In the genomic region with DNA sequence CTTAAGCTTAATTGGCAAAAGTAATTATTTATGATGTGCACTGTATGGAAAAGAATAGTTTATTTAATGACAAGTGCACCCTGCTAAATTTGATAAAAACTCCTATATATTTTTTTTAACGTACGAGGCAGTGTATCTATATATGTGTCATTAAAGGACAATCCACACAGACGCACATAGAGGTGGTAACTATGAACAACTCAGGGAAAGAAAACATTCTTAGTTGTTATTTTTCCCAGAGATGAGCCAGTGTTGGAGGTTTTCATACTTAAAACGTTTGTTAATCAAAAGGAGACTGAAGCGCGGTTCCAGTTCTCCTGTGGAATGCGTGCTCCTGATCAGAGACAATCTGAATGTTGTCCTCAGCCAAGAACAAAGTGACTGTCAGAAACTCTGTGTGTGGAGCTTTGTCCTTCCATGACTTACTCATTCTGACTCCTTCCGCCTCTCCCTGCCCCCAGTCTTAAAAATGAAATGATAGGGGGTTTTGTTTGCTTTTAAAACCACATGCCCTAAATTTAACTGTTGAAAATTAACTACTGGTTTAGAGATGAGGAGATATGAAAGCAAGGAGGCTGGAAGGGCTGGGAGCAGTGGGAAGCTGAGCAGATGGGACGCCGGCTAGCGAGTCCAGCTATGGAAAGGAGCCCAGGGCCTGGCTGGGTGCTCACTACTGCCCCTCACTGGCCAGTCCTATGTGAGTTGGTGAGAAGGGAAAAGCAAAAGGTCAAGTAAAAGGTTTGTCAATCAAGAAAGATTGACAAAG, we compare ENCODE assay signal across 8 cellular contexts.
DNase-seq lines count a peak whose midpoint lies in the region; ATAC-seq, FAIRE-seq and TF ChIP-seq lines count a peak whose summit lies in the region.

No MANE protein-coding gene starts in this region.

- H2AFZ ChIP-seq in GM12878 (ENCODE audit: control insufficient read depth, low read depth, low read length) = no peak overlapping the region
- no peak overlapping the region for H2AFZ ChIP-seq in keratinocyte (ENCODE audit: control insufficient read depth, low read length)
- H2AFZ ChIP-seq in Karpas-422 (ENCODE audit: low read length) = no peak overlapping the region

- FAIRE-seq in A204.1 (lab: Jason Lieb, UNC) (peak; percentile 25), GM12878 (lab: Jason Lieb, UNC) (no peak), keratinocyte (lab: Jason Lieb, UNC) (no peak)

- SMC1A ChIA-PET in GM12878 (lab: Charles Lee; ENCODE audit: uncharacterized antibody, unreplicated experiment) = interaction anchor here (1.0 to 1.9 kb wide), 5 partner anchors 10 to 34 kb away, joined by 3 to 6 read pairs (median 4); no protein-coding TSS in a partner anchor

- no peaks in the 10 kb centered on the region for H4K20me1 ChIP-seq in GM12878 (ENCODE audit: control insufficient read depth, insufficient read depth)
- no peaks in the 10 kb centered on the region for H4K20me1 ChIP-seq in keratinocyte (ENCODE audit: control insufficient read depth, extremely low read depth, insufficient read depth, low read length)
- no peaks in the 10 kb centered on the region for H4K20me1 ChIP-seq in Karpas-422 (ENCODE audit: insufficient read depth, low read depth, low read length)

- H3K36me3 ChIP-seq in GM12878 (ENCODE audit: control insufficient read depth in 2 of 2, insufficient read depth in 2 of 2, low read length in 1 of 2) = no peaks in the 10 kb centered on the region; a peak in 2 of 4 replicates
- H3K36me3 ChIP-seq in keratinocyte (ENCODE audit: control insufficient read depth in 2 of 2, extremely low read depth in 1 of 2, insufficient read depth in 2 of 2, low read length in 2 of 2) = peaks cover 4 to 19% of the 10 kb centered on the region in 2 experiments
- H3K36me3 ChIP-seq in subcutaneous abdominal adipose tissue (ENCODE audit: control insufficient read depth in 5 of 5, insufficient read depth in 5 of 5, low read length in 5 of 5) = peaks cover 0 to 26% (median 13%) of the 10 kb centered on the region in 5 donors
- H3K36me3 ChIP-seq in Karpas-422 (ENCODE audit: insufficient read depth, low read length) = no peaks in the 10 kb centered on the region

- dilution Hi-C loops in keratinocyte (cut with MboI; ENCODE audit: extremely low pct_ligation_motif_present, low sequenced_read_pairs) = no loop called here

- no peak overlapping the region for H3K4me3 ChIP-seq in GM12878
- no peak overlapping the region for H3K4me3 ChIP-seq in keratinocyte (ENCODE audit: control insufficient read depth in 2 of 3, extremely low read depth in 1 of 3, insufficient read depth in 2 of 3, low read depth in 1 of 3, low read length in 3 of 3)
- peak overlapping the region in 1 of 5 donors; percentile 6 for H3K4me3 ChIP-seq in subcutaneous abdominal adipose tissue (ENCODE audit: low read depth in 1 of 5, low read length in 5 of 5)
- no peak overlapping the region for H3K4me3 ChIP-seq in Karpas-422 (ENCODE audit: low read length)

- in situ Hi-C loops in GM12878 (cut with MboI) = no loop called here

- no peak overlapping the region for H3K9ac ChIP-seq in GM12878 (ENCODE audit: control insufficient read depth, insufficient read depth, low read length)
- no peak overlapping the region for H3K9ac ChIP-seq in keratinocyte (ENCODE audit: control insufficient read depth, extremely low read depth, insufficient read depth, low read length)
- peak overlapping the region in 1 of 5 donors; percentile 10 for H3K9ac ChIP-seq in subcutaneous abdominal adipose tissue (ENCODE audit: low read length in 5 of 5)
- H3K9ac ChIP-seq in Karpas-422 (ENCODE audit: low read length) = no peak overlapping the region

- RAD21 ChIA-PET in GM12878 (lab: Charles Lee; ENCODE audit: unreplicated experiment) = interaction anchor here (0.7 kb wide), 1 partner anchor 200 kb away, joined by 3 read pairs; no protein-coding TSS in a partner anchor

- peak; percentile 72 for DNase-seq in HEK293T (ENCODE audit: extremely low spot score)
- no peak for DNase-seq in GM12878 (ENCODE audit: low read depth, low spot score)
- no peak for DNase-seq in keratinocyte (ENCODE audit: low read depth, low spot score)
- DNase-seq in Karpas-422 = no peak

- TF ChIP-seq EP300 in GM12878 (IDR thresholded peaks at IDR 0.05; ENCODE audit: borderline replicate concordance in 1 of 2, control insufficient read depth in 1 of 2, low read depth in 2 of 2, low read length in 2 of 2) = no peak

- TF ChIP-seq RAD21 in GM12878 (IDR thresholded peaks at IDR 0.05; ENCODE audit: insufficient read depth, low read depth, low read length) = no peak

- H3K9me2 ChIP-seq in Karpas-422 (replicated peaks; ENCODE audit: insufficient read depth, low read length) = no peaks in the 10 kb centered on the region

- POLR2A ChIA-PET in HEK293T (lab: Yijun Ruan, JAX) = interaction anchor here (0.9 kb wide), 1 partner anchor 201 kb away, joined by 3 read pairs; no protein-coding TSS in a partner anchor
- POLR2A ChIA-PET in GM12878 (lab: Charles Lee) = no interaction called here

- CTCF ChIA-PET in HEK293T (lab: Yijun Ruan, JAX) (interaction anchor here (0.6 to 2.3 kb wide), 24 partner anchors 8 to 1047 kb away, joined by 3 to 18 read pairs (median 3); no protein-coding TSS in a partner anchor), GM12878 (lab: Yijun Ruan, JAX) (interaction anchor here (0.8 to 2.8 kb wide), 15 partner anchors 9 to 184 kb away, joined by 3 to 14 read pairs (median 4); no protein-coding TSS in a partner anchor)

- H3K79me2 ChIP-seq in GM12878 (ENCODE audit: control insufficient read depth, insufficient read depth, low read length) (no peaks in the 10 kb centered on the region), keratinocyte (ENCODE audit: control insufficient read depth, insufficient read depth, low read length) (no peaks in the 10 kb centered on the region), Karpas-422 (ENCODE audit: low read length) (no peaks in the 10 kb centered on the region)

- peaks cover 3% of the 10 kb centered on the region for H3K9me1 ChIP-seq in keratinocyte (ENCODE audit: control insufficient read depth, extremely low read depth, insufficient read depth, low read length)

- ATAC-seq in GM12878 = peak; percentile 46
- ATAC-seq in GM18909 (IDR thresholded peaks at IDR 0.05; ENCODE audit: poor library complexity, unreplicated experiment) = no peak
- no peak for ATAC-seq in GM21786 (IDR thresholded peaks at IDR 0.05; ENCODE audit: unreplicated experiment)

- WGBS in GM12878 (ENCODE audit: insufficient coverage, insufficient replicate concordance, low lambda C conversion rate, missing lambda C conversion rate) = 66% methylated on average over 11 of the region's 11 CpGs

- H3K4me2 ChIP-seq in GM12878 (ENCODE audit: control insufficient read depth, insufficient read depth) (no peak overlapping the region), keratinocyte (ENCODE audit: control insufficient read depth, extremely low read depth, insufficient read depth, low read depth, low read length) (no peak overlapping the region), Karpas-422 (ENCODE audit: low read depth, low read length, poor library complexity, severe bottlenecking) (no peak overlapping the region)

- intact Hi-C loops in GM12878 (cut with micrococcal nuclease; ENCODE audit: unreplicated experiment) = no loop called here

- no TSS peak for BruUV-seq in GM12878 (replicated peaks; lab: Mats Ljungman, UMichigan)

- TF ChIP-seq CTCF in GM12878 (IDR thresholded peaks at IDR 0.05 in 2 of 3, conservative IDR thresholded peaks at IDR 0.05 in 1 of 3; ENCODE audit: control insufficient read depth in 2 of 3, extremely low read depth in 1 of 3, insufficient read depth in 1 of 3, low read depth in 3 of 3, low read length in 3 of 3) (peak; percentile 24 to 40 (median 25); a peak in 4 of 6 replicates), keratinocyte (optimal IDR thresholded peaks at IDR 0.05 in 1 of 3, IDR thresholded peaks at IDR 0.05 in 1 of 3, conservative IDR thresholded peaks at IDR 0.05 in 1 of 3; ENCODE audit: extremely low read depth in 1 of 3, insufficient read depth in 2 of 3, low read length in 3 of 3) (peak; percentile 33 to 46 (median 43))

- H3K27ac ChIP-seq in GM12878 (ENCODE audit: control insufficient read depth, insufficient read depth) (no peak overlapping the region), keratinocyte (ENCODE audit: control insufficient read depth, insufficient read depth, low read length) (no peak overlapping the region), subcutaneous abdominal adipose tissue (ENCODE audit: low read depth, low read length) (peak overlapping the region; percentile 56), Karpas-422 (ENCODE audit: low read length) (no peak overlapping the region)

- no peaks in the 10 kb centered on the region for H3K4me1 ChIP-seq in GM12878 (ENCODE audit: control insufficient read depth, insufficient read depth, low read length)
- H3K4me1 ChIP-seq in keratinocyte (ENCODE audit: control insufficient read depth, extremely low read depth, insufficient read depth, low read length) = no peaks in the 10 kb centered on the region
- peaks cover 3 to 13% (median 8%) of the 10 kb centered on the region in 5 donors for H3K4me1 ChIP-seq in subcutaneous abdominal adipose tissue (ENCODE audit: control insufficient read depth in 5 of 5, insufficient read depth in 5 of 5, low read length in 5 of 5)
- H3K4me1 ChIP-seq in Karpas-422 (ENCODE audit: low read length) = no peaks in the 10 kb centered on the region

- H3K27me3 ChIP-seq in GM12878 (replicated peaks in 1 of 2; ENCODE audit: control insufficient read depth in 2 of 2, insufficient read depth in 2 of 2, low read length in 1 of 2) = no peaks in the 10 kb centered on the region
- no peaks in the 10 kb centered on the region for H3K27me3 ChIP-seq in keratinocyte (ENCODE audit: control insufficient read depth, extremely low read depth, insufficient read depth, low read length)
- H3K27me3 ChIP-seq in subcutaneous abdominal adipose tissue (ENCODE audit: control insufficient read depth in 5 of 5, insufficient read depth in 4 of 5, low read length in 5 of 5) = no peaks in the 10 kb centered on the region
- no peaks in the 10 kb centered on the region for H3K27me3 ChIP-seq in Karpas-422 (ENCODE audit: low read length)

- no peaks in the 10 kb centered on the region for H3K9me3 ChIP-seq in GM12878 (replicated peaks; ENCODE audit: control insufficient read depth, insufficient read depth, low read length)
- no peaks in the 10 kb centered on the region for H3K9me3 ChIP-seq in keratinocyte (ENCODE audit: control insufficient read depth, low read depth, low read length)
- no peaks in the 10 kb centered on the region for H3K9me3 ChIP-seq in subcutaneous abdominal adipose tissue (ENCODE audit: control insufficient read depth in 5 of 5, low read length in 5 of 5)
- H3K9me3 ChIP-seq in Karpas-422 (ENCODE audit: low read length) = no peaks in the 10 kb centered on the region

- no peak for TF ChIP-seq POLR2A in GM12878 (IDR thresholded peaks at IDR 0.05; ENCODE audit: low read depth, low read length)

TF ChIP-seq in HEK293T, 16 proteins besides CTCF, POLR2A, EP300 and RAD21 (continues in another document):
- no peak for TF ChIP-seq BHLHE40 (IDR thresholded peaks at IDR 0.05; ENCODE audit: borderline replicate concordance)
- peak; percentile 69; the same call in 1 of the 2 replicates for TF ChIP-seq CTBP1 (IDR thresholded peaks at IDR 0.05; ENCODE audit: borderline replicate concordance)
- no peak for TF ChIP-seq TARDBP (IDR thresholded peaks at IDR 0.05)

TF ChIP-seq in GM12878, 131 proteins besides CTCF, POLR2A, EP300 and RAD21:
- TF ChIP-seq MYC (IDR thresholded peaks at IDR 0.05; ENCODE audit: insufficient read depth, insufficient read length, insufficient replicate concordance, low read length, severe bottlenecking) (no peak), IKZF1 (conservative IDR thresholded peaks at IDR 0.05) (peak; percentile 38; the same call in 1 of the 2 replicates)
